Comparison of ENCODE assay signal across 17 cellular contexts in the genomic region with DNA sequence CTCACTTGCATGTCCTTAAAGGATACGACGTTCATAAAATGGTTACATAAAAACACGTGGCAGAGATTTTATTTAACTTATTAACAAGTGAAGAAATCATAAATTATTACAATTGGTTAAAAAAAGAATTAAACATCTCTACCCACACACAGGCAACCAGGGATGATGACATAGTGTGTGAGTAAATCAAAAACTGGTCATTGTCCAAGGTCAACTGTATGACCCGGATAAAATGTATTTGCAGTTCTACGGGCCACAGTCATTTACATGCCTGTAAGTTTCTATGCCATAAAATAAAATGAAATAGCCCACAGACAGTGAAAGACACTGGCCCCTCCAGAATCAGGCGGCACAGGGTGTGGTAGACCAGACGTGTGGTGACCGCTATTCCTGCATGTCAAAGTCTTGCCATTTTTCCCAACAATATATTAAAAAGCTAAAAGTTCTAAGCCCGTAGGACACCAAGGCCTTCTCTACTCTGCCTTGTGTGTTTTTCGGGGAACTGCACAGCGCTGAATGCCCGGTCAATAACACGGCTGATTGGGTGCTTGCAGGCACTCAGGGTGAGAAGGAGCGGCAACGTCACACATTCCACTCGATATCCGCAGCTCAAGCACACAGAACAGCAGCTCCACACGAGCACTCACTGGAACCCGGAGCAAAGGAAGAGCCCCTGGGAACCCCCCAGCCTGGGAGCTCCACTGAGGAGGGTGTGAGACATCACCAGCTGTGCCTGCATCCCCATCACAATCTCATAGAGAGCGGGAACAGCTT.
A peak's percentile ranks its signal among the peaks of the same experiment; 100 is the strongest.
DNase-seq lines count a peak whose midpoint lies in the region; ATAC-seq, FAIRE-seq and TF ChIP-seq lines count a peak whose summit lies in the region.
"Had no signal": no experiment of that assay in that cellular context is flagged by ENCODE, and none has a peak within 500 bp of the region (broad histone marks: within the 10 kb centered on the region; RNA-seq: fewer than 3 reads in every experiment).

No MANE protein-coding gene starts in this region.

- BruUV-seq in HepG2 (replicated peaks; lab: Mats Ljungman, UMichigan), result no TSS peak

- TF ChIP-seq EP300 in HepG2 (IDR thresholded peaks at IDR 0.05; ENCODE audit: low read depth in 2 of 2, low read length in 2 of 2) (no peak), HepG2 (CRISPR knock-in tag; IDR thresholded peaks at IDR 0.05; ENCODE audit: borderline replicate concordance) (no peak)

- POLR2A ChIA-PET in HepG2 (lab: Yijun Ruan, JAX), result no interaction called here

- no peaks in the 10 kb centered on the region for H3K36me3 ChIP-seq in HepG2 (replicated peaks in 1 of 2; ENCODE audit: control insufficient read depth in 1 of 2, insufficient read depth in 2 of 2, low read length in 2 of 2)
- H3K36me3 ChIP-seq in mucosa of descending colon (ENCODE audit: low read depth), result no peaks in the 10 kb centered on the region

- no peak for ATAC-seq in HepG2
- ATAC-seq in mucosa of descending colon, result no peak
- ATAC-seq in GM18907 (IDR thresholded peaks at IDR 0.05; ENCODE audit: unreplicated experiment), result no peak
- ATAC-seq: HCT116 had no signal

- H3K9me3 ChIP-seq in HepG2 (ENCODE audit: low read length), result no peaks in the 10 kb centered on the region
- no peaks in the 10 kb centered on the region for H3K9me3 ChIP-seq in mucosa of descending colon
- H3K9me3 ChIP-seq: Caco-2 had no signal

- peaks cover 2 to 8% of the 10 kb centered on the region in 2 experiments; a peak in 4 of 5 replicates for H3K27me3 ChIP-seq in HepG2 (ENCODE audit: control insufficient read depth in 1 of 2, insufficient read depth in 2 of 2, low read length in 2 of 2)

- CTCF ChIA-PET in HepG2 (lab: Yijun Ruan, JAX; ENCODE audit: low intra/inter-chr PET ratio, low total read pairs), result no interaction called here

- H3K9ac ChIP-seq in HepG2 (ENCODE audit: insufficient read depth, low read depth, low read length), result no peak overlapping the region

- no peak for FAIRE-seq in HepG2 (lab: Jason Lieb, UNC)
- FAIRE-seq: H54 had no signal

- DNase-seq in activated effector memory CD4-positive, alpha-beta T cell treated with anti-CD3 and anti-CD28 coated beads, Interleukin-2, amount 50 U/mL, for 16 hours, result peak; percentile 13
- DNase-seq in activated effector memory CD4-positive, alpha-beta T cell treated with Interleukin-2 at 50 U/mL for 16 hours, result no peak
- DNase-seq in HepG2 (ENCODE audit: low spot score), result peak; percentile 24
- peak; percentile 51 for DNase-seq in posterior vena cava (ENCODE audit: low spot score)
- no peak for DNase-seq in GM10266 (ENCODE audit: extremely low spot score)
- DNase-seq in mucosa of descending colon, result no peak
- DNase-seq in AG08396 (ENCODE audit: low spot score), result no peak
- DNase-seq: AML-193; C1 segment of cervical spinal cord; Caco-2; CD8-positive, alpha-beta memory T cell; DND-41; GDM1 had no signal

- TF ChIP-seq POLR2A in HepG2 (IDR thresholded peaks at IDR 0.05; ENCODE audit: insufficient read depth in 1 of 2, low read depth in 2 of 2, low read length in 2 of 2), result no peak

- no peak overlapping the region for H3K27ac ChIP-seq in HepG2 (ENCODE audit: extremely low read length, insufficient read depth, low read length)
- H3K27ac ChIP-seq: 22Rv1 had no signal

- intact Hi-C loops in HepG2 (cut with micrococcal nuclease; ENCODE audit: unreplicated experiment), result no loop called here
- intact Hi-C loops in posterior vena cava (cut with DNase I), result no loop called here
- intact Hi-C loops in mucosa of descending colon (cut with DNase I, micrococcal nuclease), result no loop called here

- TF ChIP-seq CTCF in HepG2 (CRISPR knock-in tag; IDR thresholded peaks at IDR 0.05) (no peak), GM10266 (IDR thresholded peaks at IDR 0.05; ENCODE audit: control insufficient read depth, insufficient read depth, low read depth, missing control alignments) (no peak), mucosa of descending colon (IDR thresholded peaks at IDR 0.05) (no peak)

- WGBS in HepG2 (ENCODE audit: low lambda C conversion rate), result 58% methylated on average over 14 of the region's 20 CpGs

- no peaks in the 10 kb centered on the region for H3K79me2 ChIP-seq in HepG2 (ENCODE audit: insufficient read depth, low read length)

- no peak overlapping the region for H3K4me3 ChIP-seq in HepG2 (replicated peaks in 1 of 3; ENCODE audit: insufficient read depth in 1 of 3, low read depth in 2 of 3, low read length in 3 of 3)
- H3K4me3 ChIP-seq in mucosa of descending colon, result no peak overlapping the region

- no peak for TF ChIP-seq RAD21 in HepG2 (CRISPR knock-in tag; IDR thresholded peaks at IDR 0.05)

- H2AFZ ChIP-seq in HepG2 (ENCODE audit: low read length), result no peak overlapping the region

- no peak overlapping the region for H3K4me2 ChIP-seq in HepG2 (ENCODE audit: low read depth, low read length)

- in situ Hi-C loops in HepG2 (cut with HindIII; ENCODE audit: extremely low pct_ligation_motif_present, low pct_unique_long_range_greater_than_20kb), result no loop called here

- H3K4me1 ChIP-seq in HepG2 (ENCODE audit: insufficient read depth, low read length), result peaks cover 15% of the 10 kb centered on the region; the same call in 1 of the 2 replicates
- no peaks in the 10 kb centered on the region for H3K4me1 ChIP-seq in mucosa of descending colon (ENCODE audit: low read depth)

- H4K20me1 ChIP-seq in HepG2 (ENCODE audit: insufficient read depth, low read length), result no peaks in the 10 kb centered on the region

TF ChIP-seq in HepG2, 621 proteins besides CTCF, POLR2A, EP300 and RAD21 (continues in another document):
- TF ChIP-seq HNRNPL (IDR thresholded peaks at IDR 0.05; ENCODE audit: low read depth, low read length), result no peak
- no peak for TF ChIP-seq MAFG (CRISPR knock-in tag; IDR thresholded peaks at IDR 0.05)
- TF ChIP-seq, protein P1, sequence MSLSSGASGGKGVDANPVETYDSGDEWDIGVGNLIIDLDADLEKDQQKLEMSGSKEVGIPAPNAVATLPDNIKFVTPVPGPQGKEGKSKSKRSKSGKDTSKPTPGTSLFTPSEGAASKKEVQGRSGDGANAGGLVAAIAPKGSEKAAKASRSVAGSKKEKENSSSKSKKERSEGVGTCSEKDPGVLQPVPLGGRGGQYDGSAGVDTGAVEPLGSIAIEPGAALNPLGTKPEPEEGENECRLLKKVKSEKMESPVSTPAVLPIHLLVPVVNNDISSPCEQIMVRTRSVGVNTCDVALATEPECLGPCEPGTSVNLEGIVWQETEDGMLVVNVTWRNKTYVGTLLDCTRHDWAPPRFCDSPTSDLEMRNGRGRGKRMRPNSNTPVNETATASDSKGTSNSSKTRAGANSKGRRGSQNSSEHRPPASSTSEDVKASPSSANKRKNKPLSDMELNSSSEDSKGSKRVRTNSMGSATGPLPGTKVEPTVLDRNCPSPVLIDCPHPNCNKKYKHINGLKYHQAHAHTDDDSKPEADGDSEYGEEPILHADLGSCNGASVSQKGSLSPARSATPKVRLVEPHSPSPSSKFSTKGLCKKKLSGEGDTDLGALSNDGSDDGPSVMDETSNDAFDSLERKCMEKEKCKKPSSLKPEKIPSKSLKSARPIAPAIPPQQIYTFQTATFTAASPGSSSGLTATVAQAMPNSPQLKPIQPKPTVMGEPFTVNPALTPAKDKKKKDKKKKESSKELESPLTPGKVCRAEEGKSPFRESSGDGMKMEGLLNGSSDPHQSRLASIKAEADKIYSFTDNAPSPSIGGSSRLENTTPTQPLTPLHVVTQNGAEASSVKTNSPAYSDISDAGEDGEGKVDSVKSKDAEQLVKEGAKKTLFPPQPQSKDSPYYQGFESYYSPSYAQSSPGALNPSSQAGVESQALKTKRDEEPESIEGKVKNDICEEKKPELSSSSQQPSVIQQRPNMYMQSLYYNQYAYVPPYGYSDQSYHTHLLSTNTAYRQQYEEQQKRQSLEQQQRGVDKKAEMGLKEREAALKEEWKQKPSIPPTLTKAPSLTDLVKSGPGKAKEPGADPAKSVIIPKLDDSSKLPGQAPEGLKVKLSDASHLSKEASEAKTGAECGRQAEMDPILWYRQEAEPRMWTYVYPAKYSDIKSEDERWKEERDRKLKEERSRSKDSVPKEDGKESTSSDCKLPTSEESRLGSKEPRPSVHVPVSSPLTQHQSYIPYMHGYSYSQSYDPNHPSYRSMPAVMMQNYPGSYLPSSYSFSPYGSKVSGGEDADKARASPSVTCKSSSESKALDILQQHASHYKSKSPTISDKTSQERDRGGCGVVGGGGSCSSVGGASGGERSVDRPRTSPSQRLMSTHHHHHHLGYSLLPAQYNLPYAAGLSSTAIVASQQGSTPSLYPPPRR (CRISPR knock-in tag; IDR thresholded peaks at IDR 0.05; ENCODE audit: borderline replicate concordance), result no peak

Comparison
In these comparisons a context has a peak if more than half of its experiments do, and no peak if none do; other contexts are left out.
1. DNase-seq: peak in activated effector memory CD4-positive, alpha-beta T cell treated with anti-CD3 and anti-CD28 coated beads, Interleukin-2, amount 50 U/mL, for 16 hours (single experiment), HepG2 (single experiment) and posterior vena cava (single experiment); none in activated effector memory CD4-positive, alpha-beta T cell treated with Interleukin-2 at 50 U/mL for 16 hours (single experiment), GM10266 (single experiment), mucosa of descending colon (0 of 3) and AG08396 (single experiment).